1 cellular context compared by ENCODE assay signal in genomic region chr4:1195894-1196401, GRCh38.
TF ChIP-seq lines count a peak whose summit lies in the region.

No MANE protein-coding gene starts in this region.

TF ChIP-seq in K562, 482 proteins besides CTCF, POLR2A, EP300 and RAD21:
- TF ChIP-seq BMI1 (IDR thresholded peaks at IDR 0.05; ENCODE audit: low read length) (no peak), TCF15 (CRISPR knock-in tag; IDR thresholded peaks at IDR 0.05) (no peak), BCOR (IDR thresholded peaks at IDR 0.05) (peak; percentile 63), GABPA (tag; conservative IDR thresholded peaks at IDR 0.05; ENCODE audit: low read depth) (no peak), ZBTB11 (CRISPR knock-in tag; IDR thresholded peaks at IDR 0.05) (no peak), ZFP36 (IDR thresholded peaks at IDR 0.05; ENCODE audit: low read depth, low read length, partially characterized antibody) (peak; percentile 42), PTBP1 (IDR thresholded peaks at IDR 0.05; ENCODE audit: low read depth, low read length) (no peak), XRCC5 (IDR thresholded peaks at IDR 0.05; ENCODE audit: low read depth, low read length) (no peak), SP2 (IDR thresholded peaks at IDR 0.05; ENCODE audit: extremely low read depth, low read depth, low read length, poor library complexity, severe bottlenecking) (no peak), CHAMP1 (IDR thresholded peaks at IDR 0.05) (no peak)
